ENCODE assay signal across 1 cellular context in genomic region chr2:203730866-203731265, GRCh38.
TF ChIP-seq lines count a peak whose summit lies in the region.

No MANE protein-coding gene starts in this region.

TF ChIP-seq in IMR-90, 13 proteins besides CTCF, POLR2A, EP300 and RAD21:
- TF ChIP-seq RCOR1 (IDR thresholded peaks at IDR 0.05; ENCODE audit: insufficient replicate concordance, low read length) (no peak), FOS (IDR thresholded peaks at IDR 0.05; ENCODE audit: low read depth, low read length) (no peak), MAZ (IDR thresholded peaks at IDR 0.05; ENCODE audit: borderline replicate concordance, low read depth, low read length) (no peak), CHD1 (IDR thresholded peaks at IDR 0.05; ENCODE audit: low read depth, low read length) (no peak), CEBPB (IDR thresholded peaks at IDR 0.05; ENCODE audit: low read depth, low read length) (no peak), BHLHE40 (IDR thresholded peaks at IDR 0.05; ENCODE audit: low read depth, low read length) (no peak), RFX5 (IDR thresholded peaks at IDR 0.05; ENCODE audit: low read depth, low read length) (no peak), MAFK (IDR thresholded peaks at IDR 0.05; ENCODE audit: low read depth, low read length) (no peak), SMC3 (IDR thresholded peaks at IDR 0.05; ENCODE audit: low read depth, low read length) (no peak), ELK1 (IDR thresholded peaks at IDR 0.05; ENCODE audit: borderline replicate concordance, low read depth, low read length) (no peak), NFE2L2 (IDR thresholded peaks at IDR 0.05; ENCODE audit: low read depth, low read length) (no peak), MXI1 (IDR thresholded peaks at IDR 0.05; ENCODE audit: borderline replicate concordance, low read depth, low read length) (no peak), USF2 (IDR thresholded peaks at IDR 0.05; ENCODE audit: low read depth, low read length) (no peak)
